8 cellular contexts compared by ENCODE assay signal in genomic region chr2:171878481-171878993, GRCh38. TPM values are rescaled to one million over a fixed set of nuclear protein-coding genes. Genes with fewer than 3 reads are reported as not detected.
DNase-seq lines count a peak whose midpoint lies in the region; ATAC-seq, FAIRE-seq and TF ChIP-seq lines count a peak whose summit lies in the region.

No MANE protein-coding gene starts in this region.

- TF ChIP-seq RAD21 in K562 (CRISPR knock-in tag; conservative IDR thresholded peaks at IDR 0.05 in 1 of 2, IDR thresholded peaks at IDR 0.05 in 1 of 2) = no peak

- H3K27me3 ChIP-seq in K562 (ENCODE audit: control insufficient read depth in 2 of 2, insufficient read depth in 2 of 2, low read length in 2 of 2) (no peaks in the 10 kb centered on the region), endodermal cell (ENCODE audit: control insufficient read depth, insufficient read depth, low read length, poor library complexity, severe bottlenecking) (no peaks in the 10 kb centered on the region)

- H3K4me3 Mint-ChIP-seq in memory B cell (no peak overlapping the region), endodermal cell (no peak overlapping the region)

- no peak overlapping the region for H3K4me3 ChIP-seq in K562
- H3K4me3 ChIP-seq in endodermal cell (ENCODE audit: low read length) = no peak overlapping the region

- TF ChIP-seq POLR2A in K562 (conservative IDR thresholded peaks at IDR 0.05) = no peak

- H3K79me2 ChIP-seq in K562 (ENCODE audit: control insufficient read depth, insufficient read depth, low read length) = peaks cover 10% of the 10 kb centered on the region

- ATAC-seq in K562 (peak; percentile 95), memory B cell (ENCODE audit: low read depth) (no peak), GM19324 (IDR thresholded peaks at IDR 0.05; ENCODE audit: low FRiP score, unreplicated experiment) (no peak)

- in situ Hi-C loops in K562 (cut with MboI) = no loop called here

- POLR2A ChIA-PET in K562 (lab: Yijun Ruan, JAX) = interaction anchor here (0.6 to 8.4 kb wide), 6 partner anchors 10 to 171 kb away, joined by 3 to 78 read pairs (median 4); partner anchors contain the start of gene SLC25A12

- intact Hi-C loops in K562 (cut with micrococcal nuclease) = loop anchor here (5.0 kb wide), 1 partner anchor 44 kb away; the partner anchor contains the start of gene HAT1

- 0% methylated on average over 2 of the region's 2 CpGs for WGBS in K562 (ENCODE audit: insufficient coverage, low coverage, missing lambda C conversion rate)
- 88% methylated on average over 2 of the region's 2 CpGs for WGBS in endodermal cell (ENCODE audit: insufficient coverage in 1 of 2, insufficient read length in 1 of 2), 2 experiments

- peak; percentile 59 for DNase-seq in AG09319 (ENCODE audit: extremely low read depth, low read depth)
- peak; percentile 32 for DNase-seq in HuH-7 (ENCODE audit: low spot score)
- DNase-seq in K562 (ENCODE audit: extremely low read depth in 1 of 4, low spot score in 3 of 4) = peak in 2 of 4 experiments; percentile 73 to 77
- no peak for DNase-seq in memory B cell (ENCODE audit: low spot score in 2 of 2)
- DNase-seq in endodermal cell = no peak
- DNase-seq in RKO (ENCODE audit: low spot score) = no peak
- no peak for DNase-seq in activated effector memory CD4-positive, alpha-beta T cell treated with Interleukin-2 at 50 U/mL for 16 hours

- FAIRE-seq in K562 (lab: Jason Lieb, UNC) = peak; percentile 90

- H3K9ac ChIP-seq in K562 (ENCODE audit: insufficient read depth in 1 of 2, low read depth in 2 of 2, low read length in 2 of 2) (peak overlapping the region in 1 of 2 experiments; percentile 42; a peak in 2 of 4 replicates), endodermal cell (ENCODE audit: extremely low read depth, low read length, poor library complexity, severe bottlenecking) (no peak overlapping the region)

- H3K9me1 ChIP-seq in K562 (ENCODE audit: control insufficient read depth, insufficient read depth, low read length) = no peaks in the 10 kb centered on the region

- CTCF ChIA-PET in K562 (lab: Yijun Ruan, JAX; ENCODE audit: low intra/inter-chr PET ratio) = no interaction called here

- H3K4me1 ChIP-seq in K562 (replicated peaks in 1 of 2; ENCODE audit: control insufficient read depth in 2 of 2, insufficient read depth in 2 of 2, low read length in 2 of 2) (peaks cover 0 to 15% of the 10 kb centered on the region in 2 experiments; a peak in 3 of 5 replicates), endodermal cell (ENCODE audit: control insufficient read depth, insufficient read depth, low read length) (no peaks in the 10 kb centered on the region)

- H3K36me3 ChIP-seq in K562 (ENCODE audit: control insufficient read depth, insufficient read depth, low read length) = peaks cover 10% of the 10 kb centered on the region; the same call in 2 of the 3 replicates
- no peaks in the 10 kb centered on the region for H3K36me3 ChIP-seq in endodermal cell (ENCODE audit: control insufficient read depth, insufficient read depth, low read length)

- H3K9me3 ChIP-seq in K562 (replicated peaks; ENCODE audit: control insufficient read depth, insufficient read depth, low read depth, low read length) (no peaks in the 10 kb centered on the region), endodermal cell (ENCODE audit: control insufficient read depth, low read length) (no peaks in the 10 kb centered on the region)

- H4K20me1 ChIP-seq in K562 (replicated peaks; ENCODE audit: control insufficient read depth, insufficient read depth, low read length) = no peaks in the 10 kb centered on the region

- no TSS peak for BruUV-seq in K562 (replicated peaks; lab: Mats Ljungman, UMichigan)

- H3K27ac ChIP-seq in K562 (ENCODE audit: extremely low read depth, low read depth, low read length) (peak overlapping the region; percentile 61), endodermal cell (ENCODE audit: low read depth, low read length) (no peak overlapping the region)

- H3K9me3 Mint-ChIP-seq in memory B cell = peaks cover 2% of the 10 kb centered on the region
- no peaks in the 10 kb centered on the region for H3K9me3 Mint-ChIP-seq in endodermal cell

- peak overlapping the region; percentile 45; the same call in 1 of the 2 replicates for H3K4me2 ChIP-seq in K562 (ENCODE audit: insufficient read depth, low read length)

- TF ChIP-seq EP300 in K562 (IDR thresholded peaks at IDR 0.05; ENCODE audit: low read length) = 0 out of 2 replicates have a peak, but pooled peaks have one; percentile 37

- H3K27ac Mint-ChIP-seq in memory B cell (peak overlapping the region; percentile 63), endodermal cell (no peak overlapping the region)

- H3K4me1 Mint-ChIP-seq in memory B cell = peaks cover 9% of the 10 kb centered on the region
- no peaks in the 10 kb centered on the region for H3K4me1 Mint-ChIP-seq in endodermal cell

- peaks cover 12% of the 10 kb centered on the region for H3K36me3 Mint-ChIP-seq in memory B cell
- peaks cover 11% of the 10 kb centered on the region for H3K36me3 Mint-ChIP-seq in endodermal cell (ENCODE audit: low read depth)

- TF ChIP-seq CTCF in AG09319 (IDR thresholded peaks at IDR 0.05; ENCODE audit: low read depth, low read length) (no peak), K562 (IDR thresholded peaks at IDR 0.05 in 2 of 3, conservative IDR thresholded peaks at IDR 0.05 in 1 of 3; ENCODE audit: insufficient read depth in 2 of 3, low read depth in 1 of 3, low read length in 3 of 3) (no peak), endodermal cell (conservative IDR thresholded peaks at IDR 0.05) (no peak)

- H3K27me3 Mint-ChIP-seq in memory B cell (no peaks in the 10 kb centered on the region), endodermal cell (ENCODE audit: insufficient read depth) (no peaks in the 10 kb centered on the region)

- peak overlapping the region; percentile 57 for H2AFZ ChIP-seq in K562 (ENCODE audit: low read depth, low read length)

TF ChIP-seq in K562, 482 proteins besides CTCF, POLR2A, EP300 and RAD21 (continues in another document):
- TF ChIP-seq DDX20 (tag; IDR thresholded peaks at IDR 0.05; ENCODE audit: low read depth) = no peak
- TF ChIP-seq EGR1 (conservative IDR thresholded peaks at IDR 0.05) = no peak
- TF ChIP-seq TGIF2 (CRISPR knock-in tag; IDR thresholded peaks at IDR 0.05) = no peak
- TF ChIP-seq POLR2G (IDR thresholded peaks at IDR 0.05; ENCODE audit: low read depth, low read length) = no peak
- no peak for TF ChIP-seq KLF10 (CRISPR knock-in tag; IDR thresholded peaks at IDR 0.05)
- TF ChIP-seq, protein P1, sequence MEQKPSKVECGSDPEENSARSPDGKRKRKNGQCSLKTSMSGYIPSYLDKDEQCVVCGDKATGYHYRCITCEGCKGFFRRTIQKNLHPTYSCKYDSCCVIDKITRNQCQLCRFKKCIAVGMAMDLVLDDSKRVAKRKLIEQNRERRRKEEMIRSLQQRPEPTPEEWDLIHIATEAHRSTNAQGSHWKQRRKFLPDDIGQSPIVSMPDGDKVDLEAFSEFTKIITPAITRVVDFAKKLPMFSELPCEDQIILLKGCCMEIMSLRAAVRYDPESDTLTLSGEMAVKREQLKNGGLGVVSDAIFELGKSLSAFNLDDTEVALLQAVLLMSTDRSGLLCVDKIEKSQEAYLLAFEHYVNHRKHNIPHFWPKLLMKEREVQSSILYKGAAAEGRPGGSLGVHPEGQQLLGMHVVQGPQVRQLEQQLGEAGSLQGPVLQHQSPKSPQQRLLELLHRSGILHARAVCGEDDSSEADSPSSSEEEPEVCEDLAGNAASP (IDR thresholded peaks at IDR 0.05) = no peak
- TF ChIP-seq HMG20A (CRISPR knock-in tag; conservative IDR thresholded peaks at IDR 0.05) = no peak

RNA-seq across cellular contexts. Expression of gene SLC25A12, which starts 15.5 kb away (rescaled TPM):
- 36.2 and 70.5 TPM in 2 replicates for total RNA-seq in K562 (2011; cell fraction: chromatin; rRNA removed; ENCODE audit: low replicate concordance)
- 12.8 and 19.2 TPM in 2 replicates for total RNA-seq in K562 (2011; cell fraction: nucleolus; rRNA removed)
- 30.2 and 31.1 TPM in 2 replicates for total RNA-seq in K562 (2011; cell fraction: nucleoplasm; rRNA removed)
- total RNA-seq in K562 (2014; rRNA removed) = 13.5 and 17.5 TPM in 2 replicates
- total RNA-seq in K562 (2014; rRNA removed; fragmentation: Illumina TruSeq; extraction: Trizol) = 23.8 and 24.6 TPM in 2 replicates
- total RNA-seq in K562 (2015; rRNA removed; fragmentation: Illumina TruSeq; extraction: Trizol) = 22.6 and 22.7 TPM in 2 replicates
- total RNA-seq in K562 (2021) = 20.5 and 21.3 TPM in 2 replicates
- polyA plus RNA-seq in K562 (2011; rRNA removed) = 27.1 and 36.5 TPM in 2 replicates
- 14.3 and 17.6 TPM in 2 replicates for polyA plus RNA-seq in K562 (2011; cell fraction: cytosol; rRNA removed)
- polyA plus RNA-seq in K562 (2011; cell fraction: nucleus; rRNA removed) = 33.7 and 36.3 TPM in 2 replicates
- polyA plus RNA-seq in K562 (2012) = 14.2 and 15.0 TPM in 2 replicates
- 20.3 and 21.7 TPM in 2 replicates for polyA plus RNA-seq in K562 (2014; fragmentation: Illumina TruSeq; extraction: Trizol)
- 10 to 100 TPM; 18.3 to 31.5 TPM for polyA plus RNA-seq in K562 (2014; fragmentation: Nextera tagmentation; extraction: Ambion mirVana)
- 17.6 and 23.2 TPM in 2 replicates for polyA plus RNA-seq in K562 (2014; rRNA removed)
- polyA minus RNA-seq in K562 (2011; rRNA and poly(A)+ RNA removed) = 41.6 and 43.3 TPM in 2 replicates
- 12.9 and 19.3 TPM in 2 replicates for polyA minus RNA-seq in K562 (2011; cell fraction: cytosol; rRNA and poly(A)+ RNA removed)
- 17.6 and 21.2 TPM in 2 replicates for polyA minus RNA-seq in K562 (2011; cell fraction: nucleus; rRNA and poly(A)+ RNA removed)
- 1 to 10 TPM in 1 of 2 donors, under 1 TPM in 1; 0.55 to 3.1 TPM for total RNA-seq in endodermal cell
- 14.1 TPM for polyA plus RNA-seq in endodermal cell (2013, experiment 1 of 2)
- 12.3 TPM for polyA plus RNA-seq in endodermal cell (2013, experiment 2 of 2)

RNA-seq across cellular contexts. Expression of gene HAT1, which starts 43.7 kb away (rescaled TPM):
- total RNA-seq in K562 (2011; cell fraction: chromatin; rRNA removed; ENCODE audit: low replicate concordance) = 45.2 and 99.1 TPM in 2 replicates
- total RNA-seq in K562 (2011; cell fraction: nucleolus; rRNA removed) = 30.7 and 34.7 TPM in 2 replicates
- 57.9 and 59.7 TPM in 2 replicates for total RNA-seq in K562 (2011; cell fraction: nucleoplasm; rRNA removed)
- 104 and 125 TPM in 2 replicates for total RNA-seq in K562 (2014; rRNA removed)
- 216 and 262 TPM in 2 replicates for total RNA-seq in K562 (2014; rRNA removed; fragmentation: Illumina TruSeq; extraction: Trizol)
- 159 and 171 TPM in 2 replicates for total RNA-seq in K562 (2015; rRNA removed; fragmentation: Illumina TruSeq; extraction: Trizol)
- 148 and 162 TPM in 2 replicates for total RNA-seq in K562 (2021)
- 176 and 298 TPM in 2 replicates for polyA plus RNA-seq in K562 (2011; rRNA removed)
- polyA plus RNA-seq in K562 (2011; cell fraction: cytosol; rRNA removed) = 44.8 and 95.3 TPM in 2 replicates
- 22.2 and 34.5 TPM in 2 replicates for polyA plus RNA-seq in K562 (2011; cell fraction: nucleus; rRNA removed)
- 157 and 173 TPM in 2 replicates for polyA plus RNA-seq in K562 (2012)
- polyA plus RNA-seq in K562 (2014; fragmentation: Illumina TruSeq; extraction: Trizol) = 243 and 269 TPM in 2 replicates
- polyA plus RNA-seq in K562 (2014; fragmentation: Nextera tagmentation; extraction: Ambion mirVana) = 100 to 1,000 TPM; 369 to 384 TPM
- 217 and 244 TPM in 2 replicates for polyA plus RNA-seq in K562 (2014; rRNA removed)
- 190 and 212 TPM in 2 replicates for polyA minus RNA-seq in K562 (2011; rRNA and poly(A)+ RNA removed)
- 43.4 and 67.5 TPM in 2 replicates for polyA minus RNA-seq in K562 (2011; cell fraction: cytosol; rRNA and poly(A)+ RNA removed)
- polyA minus RNA-seq in K562 (2011; cell fraction: nucleus; rRNA and poly(A)+ RNA removed) = 25.4 and 46.1 TPM in 2 replicates
- 10 to 100 TPM; 58.1 to 74.6 TPM for total RNA-seq in endodermal cell
- polyA plus RNA-seq in endodermal cell (2013, experiment 1 of 2) = 73.7 TPM
- 69.5 TPM for polyA plus RNA-seq in endodermal cell (2013, experiment 2 of 2)

Comparison
In these comparisons a context has a peak if more than half of its experiments do, and no peak if none do; other contexts are left out.
1. DNase-seq: peak in AG09319 (single experiment) and HuH-7 (single experiment); none in memory B cell (0 of 2), endodermal cell (single experiment), RKO (single experiment) and activated effector memory CD4-positive, alpha-beta T cell treated with Interleukin-2 at 50 U/mL for 16 hours (single experiment).